ENCODE assay signal across 9 cellular contexts in the genomic region with DNA sequence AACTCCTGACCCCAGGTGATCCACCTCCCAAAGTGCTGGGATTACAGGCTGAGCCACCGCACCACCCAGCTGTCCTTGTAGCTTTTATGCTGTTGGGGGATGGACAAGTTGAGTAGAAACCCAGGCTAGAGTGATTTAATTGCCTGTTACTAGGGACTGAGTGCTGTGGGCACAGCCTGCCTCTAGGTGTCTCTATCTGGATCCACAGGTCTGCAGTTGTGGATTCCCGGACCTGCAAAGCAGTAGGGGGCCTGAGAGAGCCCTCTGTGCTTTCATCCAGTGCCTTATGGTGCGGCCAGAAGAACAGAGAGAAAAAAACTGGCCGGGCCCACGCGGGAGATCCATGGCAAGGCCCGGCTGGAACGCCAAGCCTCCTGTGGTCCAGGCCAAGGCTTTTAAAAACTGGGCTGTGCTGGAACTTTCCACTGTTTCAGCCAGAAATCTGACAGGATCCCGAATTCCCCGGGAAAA. TPM values are rescaled to one million over a fixed set of nuclear protein-coding genes. Genes with fewer than 3 reads are reported as not detected.
DNase-seq lines count a peak whose midpoint lies in the region; ATAC-seq and TF ChIP-seq lines count a peak whose summit lies in the region.
"Had no signal": no experiment of that assay in that cellular context is flagged by ENCODE, and none has a peak within 500 bp of the region (broad histone marks: within the 10 kb centered on the region; RNA-seq: fewer than 3 reads in every experiment).

No MANE protein-coding gene starts in this region.

- H3K27me3 ChIP-seq in IMR-90 (ENCODE audit: control insufficient read depth, insufficient read depth, low read length), result no peaks in the 10 kb centered on the region

- no peak overlapping the region for H3K23ac ChIP-seq in IMR-90 (ENCODE audit: low read depth, low read length)

- no peak overlapping the region for H3K27ac Mint-ChIP-seq in osteocyte (ENCODE audit: unreplicated experiment)
- H3K27ac Mint-ChIP-seq in activated CD4-positive, alpha-beta T cell treated with anti-CD3 and anti-CD28 coated beads for 36 hours, result no peak overlapping the region
- H3K27ac Mint-ChIP-seq: T-helper 1 cell treated with Interleukin-12 subunit alpha and Interleukin-12 subunit beta and Interleukin-4 antibody, amounts not matched to agents 30 μg/mL and 1 μg/mL, for 36 hours had no signal

- no peak overlapping the region for H2AK9ac ChIP-seq in IMR-90 (replicated peaks; ENCODE audit: low read depth, low read length, poor library complexity)

- peaks cover 6% of the 10 kb centered on the region; the same call in 1 of the 2 replicates for H3K9me1 ChIP-seq in IMR-90 (ENCODE audit: insufficient read depth, low read length)

- no peak overlapping the region for H3K14ac ChIP-seq in IMR-90 (replicated peaks; ENCODE audit: low read depth, low read length)

- peaks cover 18% of the 10 kb centered on the region for H3K4me1 Mint-ChIP-seq in osteocyte (ENCODE audit: unreplicated experiment)
- no peaks in the 10 kb centered on the region for H3K4me1 Mint-ChIP-seq in activated CD4-positive, alpha-beta T cell treated with anti-CD3 and anti-CD28 coated beads for 36 hours

- H3K4me3 Mint-ChIP-seq in osteocyte (ENCODE audit: unreplicated experiment), result no peak overlapping the region
- H3K4me3 Mint-ChIP-seq in activated CD4-positive, alpha-beta T cell treated with anti-CD3 and anti-CD28 coated beads for 36 hours, result no peak overlapping the region
- H3K4me3 Mint-ChIP-seq: T-helper 1 cell treated with Interleukin-12 subunit alpha and Interleukin-12 subunit beta and Interleukin-4 antibody, amounts not matched to agents 30 μg/mL and 1 μg/mL, for 36 hours had no signal

- H3K4me2 ChIP-seq in IMR-90 (ENCODE audit: low read depth, low read length), result no peak overlapping the region

- H3K4ac ChIP-seq in IMR-90 (ENCODE audit: low read depth, low read length), result no peak overlapping the region

- dilution Hi-C loops in IMR-90 (cut with HindIII; ENCODE audit: low sequenced_read_pairs, unreplicated experiment), result no loop called here

- TF ChIP-seq POLR2A in IMR-90 (IDR thresholded peaks at IDR 0.05; ENCODE audit: low read depth, low read length), result no peak

- POLR2A ChIA-PET in IMR-90 (lab: Charles Lee; ENCODE audit: unreplicated experiment), result no interaction called here
- POLR2A ChIA-PET in activated CD4-positive, alpha-beta T cell treated with anti-CD3 and anti-CD28 coated beads for 36 hours (lab: Charles Lee), result no interaction called here

- no peak overlapping the region for H2BK15ac ChIP-seq in IMR-90 (ENCODE audit: low read depth, low read length)

- H2BK5ac ChIP-seq in IMR-90 (ENCODE audit: low read depth, low read length, poor library complexity, severe bottlenecking), result no peak overlapping the region

- no peak overlapping the region for H2AK5ac ChIP-seq in IMR-90 (ENCODE audit: low read depth, low read length)

- no peaks in the 10 kb centered on the region for H3K9me3 ChIP-seq in IMR-90 (ENCODE audit: control insufficient read depth, insufficient read depth, low read length)

- H3K9me3 Mint-ChIP-seq in osteocyte (ENCODE audit: unreplicated experiment), result no peaks in the 10 kb centered on the region
- no peaks in the 10 kb centered on the region for H3K9me3 Mint-ChIP-seq in activated CD4-positive, alpha-beta T cell treated with anti-CD3 and anti-CD28 coated beads for 36 hours (ENCODE audit: low read depth)
- H3K9me3 Mint-ChIP-seq: T-helper 1 cell treated with Interleukin-12 subunit alpha and Interleukin-12 subunit beta and Interleukin-4 antibody, amounts not matched to agents 30 μg/mL and 1 μg/mL, for 36 hours had no signal

- DNase-seq in DMS153 treated with DMSO at 0.1 percent for 48 hours (lab: John Stamatoyannopoulos, UW; ENCODE audit: unreplicated experiment), result peak; percentile 14
- DNase-seq in IMR-90, result peak; percentile 80
- DNase-seq in fibroblast of the conjunctiva (ENCODE audit: low read depth), result peak; percentile 59
- no peak for DNase-seq in osteocyte (ENCODE audit: extremely low spot score, unreplicated experiment)
- DNase-seq in stimulated activated CD4-positive, alpha-beta T cell treated with anti-CD3 and anti-CD28 coated beads, Interleukin-4, amount 100 ng/mL, for 4 hours, result no peak
- DNase-seq in activated CD4-positive, alpha-beta T cell treated with anti-CD3 and anti-CD28 coated beads for 36 hours, result no peak

- H3K36me3 Mint-ChIP-seq in osteocyte (ENCODE audit: unreplicated experiment), result no peaks in the 10 kb centered on the region
- no peaks in the 10 kb centered on the region for H3K36me3 Mint-ChIP-seq in activated CD4-positive, alpha-beta T cell treated with anti-CD3 and anti-CD28 coated beads for 36 hours (ENCODE audit: low read depth)

- H4K20me1 ChIP-seq in IMR-90 (ENCODE audit: insufficient read depth, low read length), result peaks cover 42% of the 10 kb centered on the region

- no TSS peak for BruUV-seq in IMR-90 (replicated peaks; lab: Mats Ljungman, UMichigan)

- peak; percentile 64 for TF ChIP-seq RAD21 in IMR-90 (IDR thresholded peaks at IDR 0.05; ENCODE audit: low read length)

- H4K91ac ChIP-seq in IMR-90 (ENCODE audit: insufficient read depth, low read depth, low read length), result no peak overlapping the region

- CTCF ChIA-PET in IMR-90 (lab: Yijun Ruan, JAX), result interaction anchor here (0.6 to 1.0 kb wide), 4 partner anchors 42 to 307 kb away, joined by 3 to 4 read pairs (median 4); no protein-coding TSS in a partner anchor
- CTCF ChIA-PET in activated CD4-positive, alpha-beta T cell treated with anti-CD3 and anti-CD28 coated beads for 36 hours (lab: Charles Lee), result no interaction called here

- no peak overlapping the region for H3K4me3 ChIP-seq in IMR-90 (ENCODE audit: insufficient read depth, low read depth, low read length)

- H3K79me1 ChIP-seq in IMR-90 (ENCODE audit: low read depth in 1 of 2, low read length in 2 of 2), result peaks cover 48 to 76% of the 10 kb centered on the region in 2 experiments

- in situ Hi-C loops in IMR-90 (cut with MboI; ENCODE audit: low sequenced_read_pairs), result loop anchor here (5.0 kb wide), 1 partner anchor 98 kb away; no protein-coding TSS in a partner anchor

- H3K18ac ChIP-seq in IMR-90 (ENCODE audit: low read depth, low read length), result no peak overlapping the region

- no peak overlapping the region for H3K9ac ChIP-seq in IMR-90 (ENCODE audit: low read depth, low read length)

- H3K27me3 Mint-ChIP-seq in osteocyte (ENCODE audit: unreplicated experiment), result no peaks in the 10 kb centered on the region
- H3K27me3 Mint-ChIP-seq in activated CD4-positive, alpha-beta T cell treated with anti-CD3 and anti-CD28 coated beads for 36 hours, result peaks cover 28% of the 10 kb centered on the region

- peak overlapping the region; percentile 25 for H2AFZ ChIP-seq in IMR-90 (replicated peaks; ENCODE audit: low read length, poor library complexity)

- H3K36me3 ChIP-seq in IMR-90 (ENCODE audit: control insufficient read depth, insufficient read depth, low read length), result peaks cover 10% of the 10 kb centered on the region

- TF ChIP-seq CTCF in IMR-90 (conservative IDR thresholded peaks at IDR 0.05; ENCODE audit: low read depth, low read length) (peak; percentile 87), osteocyte (IDR thresholded peaks at IDR 0.05) (peak; percentile 61)

- no peak overlapping the region for H4K5ac ChIP-seq in IMR-90 (ENCODE audit: low read depth, low read length)

- intact Hi-C loops in IMR-90 (cut with micrococcal nuclease), result loop anchor here (2.0 to 10.0 kb wide), 2 partner anchors 34 to 274 kb away; no protein-coding TSS in a partner anchor
- intact Hi-C loops in activated CD4-positive, alpha-beta T cell treated with anti-CD3 and anti-CD28 coated beads for 36 hours (cut with DNase I, micrococcal nuclease), result no loop called here

- no peak overlapping the region for H3K27ac ChIP-seq in IMR-90 (ENCODE audit: insufficient read depth, low read length)

- no peak overlapping the region for H2BK120ac ChIP-seq in IMR-90 (ENCODE audit: low read depth, low read length)

- H3K56ac ChIP-seq in IMR-90 (ENCODE audit: extremely low read depth, insufficient read depth, low read length), result no peak overlapping the region

- ATAC-seq in IMR-90 (ENCODE audit: low read depth), result peak; percentile 90
- ATAC-seq in SK-N-SH treated with all-trans-retinoic acid at 6 μM for 48 hours, result peak; percentile 99
- no peak for ATAC-seq in activated CD4-positive, alpha-beta T cell treated with anti-CD3 and anti-CD28 coated beads for 36 hours
- no peak for ATAC-seq in HG03196 (IDR thresholded peaks at IDR 0.05; ENCODE audit: unreplicated experiment)

- H4K8ac ChIP-seq in IMR-90 (ENCODE audit: low read depth in 2 of 2, low read length in 2 of 2), result no peak overlapping the region; a peak in 1 of 4 replicates

- no peak overlapping the region for H2BK20ac ChIP-seq in IMR-90 (ENCODE audit: low read depth, low read length)

- H3K4me1 ChIP-seq in IMR-90 (ENCODE audit: control insufficient read depth, insufficient read depth, low read length), result peaks cover 16% of the 10 kb centered on the region

- 14% methylated on average over 9 of the region's 10 CpGs; no CpG with 5 or more reads in 1 of the 2 experiments for WGBS in IMR-90 (ENCODE audit: extremely low coverage in 2 of 2, insufficient read length in 1 of 2), 2 experiments

TF ChIP-seq in IMR-90, 13 proteins besides CTCF, POLR2A, EP300 and RAD21 (continues in another document):
- TF ChIP-seq CEBPB (IDR thresholded peaks at IDR 0.05; ENCODE audit: low read depth, low read length) (no peak), MXI1 (IDR thresholded peaks at IDR 0.05; ENCODE audit: borderline replicate concordance, low read depth, low read length) (no peak), SMC3 (IDR thresholded peaks at IDR 0.05; ENCODE audit: low read depth, low read length) (peak; percentile 53), MAFK (IDR thresholded peaks at IDR 0.05; ENCODE audit: low read depth, low read length) (no peak)

TF ChIP-seq in SK-N-SH treated with all-trans-retinoic acid at 6 μM for 48 hours, 23 proteins besides CTCF, POLR2A, EP300 and RAD21:
- TF ChIP-seq ZNF70 (CRISPR knock-in tag; IDR thresholded peaks at IDR 0.05), result no peak
- no peak for TF ChIP-seq ISL1 (CRISPR knock-in tag; IDR thresholded peaks at IDR 0.05)
- TF ChIP-seq BACH2 (CRISPR knock-in tag; IDR thresholded peaks at IDR 0.05; ENCODE audit: borderline replicate concordance), result no peak
- TF ChIP-seq ZNF565 (CRISPR knock-in tag; conservative IDR thresholded peaks at IDR 0.05; ENCODE audit: low read depth), result no peak

RNA-seq across cellular contexts. Expression of gene SIRPA, which starts 5.1 kb away (rescaled TPM):
- 9.7 and 9.9 TPM in 2 replicates for total RNA-seq in IMR-90 (2012; rRNA removed)
- 37.2 and 40.2 TPM in 2 replicates for polyA plus RNA-seq in IMR-90 (2012; rRNA removed)
- polyA plus RNA-seq in IMR-90 (2012; cell fraction: cytosol; rRNA removed), result 25.7 and 34.3 TPM in 2 replicates
- polyA plus RNA-seq in IMR-90 (2012; cell fraction: nucleus; rRNA removed; ENCODE audit: low replicate concordance), result 30.5 and 36.1 TPM in 2 replicates
- total RNA-seq in osteocyte, result 12.4 and 13.0 TPM in 2 replicates
- total RNA-seq in activated CD4-positive, alpha-beta T cell treated with anti-CD3 and anti-CD28 coated beads for 36 hours, result under 1 TPM in 1 of 2 experiments, not detected in 1; 0.05 TPM

Comparison
In these comparisons a context has a peak if more than half of its experiments do, and no peak if none do; other contexts are left out.
1. DNase-seq: peak in DMS153 treated with DMSO at 0.1 percent for 48 hours (single experiment), IMR-90 (single experiment) and fibroblast of the conjunctiva (single experiment); none in osteocyte (single experiment), stimulated activated CD4-positive, alpha-beta T cell treated with anti-CD3 and anti-CD28 coated beads, Interleukin-4, amount 100 ng/mL, for 4 hours (0 of 2) and activated CD4-positive, alpha-beta T cell treated with anti-CD3 and anti-CD28 coated beads for 36 hours (single experiment).
2. ATAC-seq: peak in IMR-90 (single experiment) and SK-N-SH treated with all-trans-retinoic acid at 6 μM for 48 hours (single experiment); none in activated CD4-positive, alpha-beta T cell treated with anti-CD3 and anti-CD28 coated beads for 36 hours (single experiment) and HG03196 (single experiment).
3. RNA of gene SIRPA, which starts 5.1 kb away (total RNA-seq): 12.4 to 13.0 TPM in osteocyte and 9.7 to 9.9 TPM in IMR-90; 0.05 TPM in activated CD4-positive, alpha-beta T cell treated with anti-CD3 and anti-CD28 coated beads for 36 hours; every median in the first group is over 10 times any median in the second.